ENCODE assay signal across 8 cellular contexts in genomic region chr17:63740464-63741181, GRCh38. TPM values are rescaled to one million over a fixed set of nuclear protein-coding genes. Genes with fewer than 3 reads are reported as not detected.
DNase-seq lines count a peak whose midpoint lies in the region; ATAC-seq and TF ChIP-seq lines count a peak whose summit lies in the region.

No MANE protein-coding gene starts in this region.

- WGBS in prostate gland: 25% methylated on average over 12 of the region's 12 CpGs

- TF ChIP-seq CTCF in CD8-positive, alpha-beta T cell (IDR thresholded peaks at IDR 0.05): no peak
- no peak for TF ChIP-seq CTCF in HCT116 (IDR thresholded peaks at IDR 0.05 in 2 of 3, conservative IDR thresholded peaks at IDR 0.05 in 1 of 3; ENCODE audit: borderline replicate concordance in 1 of 3, insufficient read depth in 1 of 3, low read depth in 2 of 3, low read length in 2 of 3)
- TF ChIP-seq CTCF in activated B cell treated with CpG ODN at 0.5 μM for 24 hours (IDR thresholded peaks at IDR 0.05): no peak
- TF ChIP-seq CTCF in prostate gland (IDR thresholded peaks at IDR 0.05): no peak

- CTCF ChIA-PET in CD8-positive, alpha-beta T cell (lab: Charles Lee): interaction anchor here (0.8 kb wide), 1 partner anchor 97 kb away, joined by 3 read pairs; no protein-coding TSS in a partner anchor
- CTCF ChIA-PET in HCT116 (lab: Charles Lee): interaction anchor here (0.6 to 1.6 kb wide), 3 partner anchors 11 to 312 kb away, joined by 3 read pairs; no protein-coding TSS in a partner anchor
- CTCF ChIA-PET in activated B cell treated with CpG ODN at 0.5 μM for 24 hours (lab: Charles Lee): no interaction called here

- H3K9me3 Mint-ChIP-seq in CD8-positive, alpha-beta T cell: no peaks in the 10 kb centered on the region
- no peaks in the 10 kb centered on the region for H3K9me3 Mint-ChIP-seq in activated B cell treated with CpG ODN at 0.5 μM for 24 hours

- H3K79me2 ChIP-seq in HCT116 (ENCODE audit: insufficient read depth, low read length): peaks cover 18% of the 10 kb centered on the region

- H3K9me3 ChIP-seq in CD8-positive, alpha-beta T cell (ENCODE audit: low read length): no peaks in the 10 kb centered on the region
- H3K9me3 ChIP-seq in HCT116 (ENCODE audit: control insufficient read depth in 1 of 2, insufficient read depth in 1 of 2, low read depth in 1 of 2, low read length in 2 of 2) (no peaks in the 10 kb centered on the region), prostate gland (no peaks in the 10 kb centered on the region)

- no peaks in the 10 kb centered on the region for H3K27me3 ChIP-seq in CD8-positive, alpha-beta T cell (ENCODE audit: insufficient read depth, low read length)
- no peaks in the 10 kb centered on the region for H3K27me3 ChIP-seq in HCT116 (ENCODE audit: insufficient read depth, low read length)
- H3K27me3 ChIP-seq in prostate gland (replicated peaks; ENCODE audit: insufficient read depth): no peaks in the 10 kb centered on the region

- peak overlapping the region; percentile 81 for H3K27ac ChIP-seq in CD8-positive, alpha-beta T cell (ENCODE audit: low read depth, low read length)
- H3K27ac ChIP-seq in HCT116 (ENCODE audit: low read depth, low read length) (peak overlapping the region; percentile 89), prostate gland (peak overlapping the region; percentile 99)

- peaks cover 27% of the 10 kb centered on the region for H3K4me1 Mint-ChIP-seq in CD8-positive, alpha-beta T cell (ENCODE audit: low read depth)
- peaks cover 28% of the 10 kb centered on the region for H3K4me1 Mint-ChIP-seq in activated B cell treated with CpG ODN at 0.5 μM for 24 hours

- no peaks in the 10 kb centered on the region; the same call in 1 of the 2 replicates for H4K20me1 ChIP-seq in HCT116 (ENCODE audit: insufficient read depth)

- peak overlapping the region; percentile 88 for H3K9ac ChIP-seq in HCT116 (ENCODE audit: low read length)

- BruUV-seq in HCT116 (replicated peaks; lab: Mats Ljungman, UMichigan): TSS peak; percentile 59

- H3K4me2 ChIP-seq in HCT116 (ENCODE audit: low read length): peak overlapping the region; percentile 89

- no peaks in the 10 kb centered on the region for H3K27me3 Mint-ChIP-seq in CD8-positive, alpha-beta T cell (ENCODE audit: low read depth)
- no peaks in the 10 kb centered on the region for H3K27me3 Mint-ChIP-seq in activated B cell treated with CpG ODN at 0.5 μM for 24 hours

- POLR2A ChIA-PET in CD8-positive, alpha-beta T cell (lab: Charles Lee): interaction anchor here (1.2 to 3.5 kb wide), 7 partner anchors 10 to 90 kb away, joined by 3 to 22 read pairs (median 10); partner anchors contain the start of genes CCDC47 and DDX42
- POLR2A ChIA-PET in HCT116 (lab: Charles Lee) (interaction anchor here (1.5 kb wide), 1 partner anchor 33 kb away, joined by 5 read pairs; the partner anchor contains the start of genes CCDC47 and DDX42), activated B cell treated with CpG ODN at 0.5 μM for 24 hours (lab: Charles Lee) (interaction anchor here (0.6 to 5.6 kb wide), 11 partner anchors 11 to 119 kb away, joined by 3 to 295 read pairs (median 4); partner anchors contain the start of genes CCDC47, DDX42, LIMD2 and MAP3K3)

- no peak for ATAC-seq in CD8-positive, alpha-beta T cell
- ATAC-seq in HCT116 (no peak), activated B cell treated with CpG ODN at 0.5 μM for 24 hours (ENCODE audit: low read depth) (no peak)
- ATAC-seq in activated CD4-positive, CD25-positive, alpha-beta regulatory T cell treated with anti-CD3 and anti-CD28 coated beads, Interleukin-2, amount 50 U/mL, for 24 hours: no peak

- H3K4me1 ChIP-seq in CD8-positive, alpha-beta T cell (ENCODE audit: insufficient read depth, low read length): peaks cover 14% of the 10 kb centered on the region
- H3K4me1 ChIP-seq in HCT116 (ENCODE audit: control insufficient read depth in 1 of 2, insufficient read depth in 2 of 2, low read length in 2 of 2) (peaks cover 6 to 23% of the 10 kb centered on the region in 2 experiments; a peak in 3 of 4 replicates), prostate gland (replicated peaks) (no peaks in the 10 kb centered on the region)

- H3K36me3 ChIP-seq in CD8-positive, alpha-beta T cell (ENCODE audit: insufficient read depth, low read length): no peaks in the 10 kb centered on the region
- H3K36me3 ChIP-seq in HCT116 (ENCODE audit: control insufficient read depth in 1 of 2, insufficient read depth in 2 of 2, low read length in 2 of 2) (peaks cover 2 to 5% of the 10 kb centered on the region in 2 experiments; a peak in 3 of 4 replicates), prostate gland (no peaks in the 10 kb centered on the region)

- H3K36me3 Mint-ChIP-seq in CD8-positive, alpha-beta T cell: peaks cover 14% of the 10 kb centered on the region
- peaks cover 17% of the 10 kb centered on the region for H3K36me3 Mint-ChIP-seq in activated B cell treated with CpG ODN at 0.5 μM for 24 hours (ENCODE audit: low read depth)

- H3K4me3 ChIP-seq in CD8-positive, alpha-beta T cell (ENCODE audit: low read depth, low read length): peak overlapping the region; percentile 58
- H3K4me3 ChIP-seq in HCT116 (replicated peaks in 1 of 2; ENCODE audit: low read depth in 1 of 2, low read length in 2 of 2) (peak overlapping the region; percentile 87 to 97), prostate gland (peak overlapping the region; percentile 77 to 89)

- TF ChIP-seq RAD21 in HCT116 (IDR thresholded peaks at IDR 0.05; ENCODE audit: low read depth): no peak

- no peak for DNase-seq in CD8-positive, alpha-beta T cell
- DNase-seq in HCT116 (ENCODE audit: low read depth, low spot score) (no peak), activated B cell treated with CpG ODN at 0.5 μM for 24 hours (no peak), germinal center (ENCODE audit: low spot score) (peak; percentile 4), prostate gland (ENCODE audit: low spot score) (peak; percentile 27), NCI-H524 treated with DMSO at 0.1 percent for 48 hours (lab: John Stamatoyannopoulos, UW) (no peak), NCI-H226 (no peak)

- TF ChIP-seq POLR2A in HCT116 (IDR thresholded peaks at IDR 0.05; ENCODE audit: borderline replicate concordance, extremely low read depth, insufficient read depth, insufficient read length) (no peak), prostate gland (IDR thresholded peaks at IDR 0.05) (no peak)

- no peak overlapping the region for H2AFZ ChIP-seq in HCT116 (ENCODE audit: low read depth, low read length, poor library complexity, severe bottlenecking)

- H3K4me3 Mint-ChIP-seq in CD8-positive, alpha-beta T cell: peak overlapping the region; percentile 88
- peak overlapping the region; percentile 86 for H3K4me3 Mint-ChIP-seq in activated B cell treated with CpG ODN at 0.5 μM for 24 hours

- no peaks in the 10 kb centered on the region for H3K9me2 ChIP-seq in HCT116 (ENCODE audit: insufficient read depth)

- RAD21 ChIA-PET in HCT116 (lab: Charles Lee; ENCODE audit: low non-redundant PET in 1 of 2, low total read pairs in 2 of 2, uncharacterized antibody in 2 of 2, unreplicated experiment in 2 of 2): no interaction called here

- peak overlapping the region; percentile 94 for H3K27ac Mint-ChIP-seq in CD8-positive, alpha-beta T cell
- H3K27ac Mint-ChIP-seq in activated B cell treated with CpG ODN at 0.5 μM for 24 hours: peak overlapping the region; percentile 96

- intact Hi-C loops in CD8-positive, alpha-beta T cell (cut with DNase I, micrococcal nuclease): loop anchor here (1.0 kb wide), 7 partner anchors 33 to 190 kb away; partner anchors contain the start of genes CCDC47 (in 2 of the 2), FTSJ3 (in 2 of the 2), PSMC5 (in 2 of the 2) and DCAF7 (in 1 of the 2)
- intact Hi-C loops in HCT116 (cut with micrococcal nuclease): loop anchor here (1.0 kb wide), 1 partner anchor 33 kb away; the partner anchor contains the start of gene CCDC47
- intact Hi-C loops in activated B cell treated with CpG ODN at 0.5 μM for 24 hours (cut with micrococcal nuclease): loop anchor here (1.0 to 5.0 kb wide), 5 partner anchors 33 to 522 kb away; partner anchors contain the start of genes CCDC47, DCAF7, ERN1 and MAP3K3
- intact Hi-C loops in prostate gland (cut with DNase I): no loop called here

TF ChIP-seq in HCT116, 20 proteins besides CTCF, POLR2A, EP300 and RAD21 (continues in another document):
- TF ChIP-seq ZNF274 (IDR thresholded peaks at IDR 0.05; ENCODE audit: low read depth, low read length) (no peak), CBX3 (IDR thresholded peaks at IDR 0.05; ENCODE audit: low read depth) (no peak), JUND (IDR thresholded peaks at IDR 0.05) (no peak), CEBPB (IDR thresholded peaks at IDR 0.05; ENCODE audit: low read depth) (no peak), SIN3A (IDR thresholded peaks at IDR 0.05; ENCODE audit: low read depth) (no peak)
- TF ChIP-seq, protein P1, sequence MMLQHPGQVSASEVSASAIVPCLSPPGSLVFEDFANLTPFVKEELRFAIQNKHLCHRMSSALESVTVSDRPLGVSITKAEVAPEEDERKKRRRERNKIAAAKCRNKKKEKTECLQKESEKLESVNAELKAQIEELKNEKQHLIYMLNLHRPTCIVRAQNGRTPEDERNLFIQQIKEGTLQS (IDR thresholded peaks at IDR 0.05): no peak

RNA-seq across cellular contexts. Expression of gene STRADA, which starts 1.0 kb away (rescaled TPM):
- 10 to 100 TPM; 54.7 to 63.6 TPM for total RNA-seq in CD8-positive, alpha-beta T cell
- 38.0 TPM for total RNA-seq in HCT116 (2021; ENCODE audit: unreplicated experiment)
- polyA plus RNA-seq in HCT116 (2012): 31.2 and 32.8 TPM in 2 replicates
- 72.5 and 80.2 TPM in 2 replicates for total RNA-seq in activated B cell treated with CpG ODN at 0.5 μM for 24 hours
- total RNA-seq in prostate gland: 10 to 100 TPM; 15.7 to 37.1 TPM

RNA-seq across cellular contexts. Expression of gene CCDC47, which starts 32.8 kb away (rescaled TPM):
- 10 to 100 TPM; 33.1 to 34.6 TPM for total RNA-seq in CD8-positive, alpha-beta T cell
- total RNA-seq in HCT116 (2021; ENCODE audit: unreplicated experiment): 117 TPM
- polyA plus RNA-seq in HCT116 (2012): 92.3 and 108 TPM in 2 replicates
- total RNA-seq in activated B cell treated with CpG ODN at 0.5 μM for 24 hours: 41.4 and 47.6 TPM in 2 replicates
- total RNA-seq in prostate gland: 10 to 100 TPM; 50.3 to 90.8 TPM

RNA-seq across cellular contexts. Expression of gene DDX42, which starts 33.3 kb away (rescaled TPM):
- total RNA-seq in CD8-positive, alpha-beta T cell: 10 to 100 TPM; 71.5 to 74.1 TPM
- total RNA-seq in HCT116 (2021; ENCODE audit: unreplicated experiment) (174 TPM), activated B cell treated with CpG ODN at 0.5 μM for 24 hours (132 and 160 TPM in 2 replicates), prostate gland (100 to 1,000 TPM in 1 of 2 donors, 10 to 100 TPM in 1; 71.0 to 105 TPM)
- polyA plus RNA-seq in HCT116 (2012): 87.7 and 103 TPM in 2 replicates

RNA-seq across cellular contexts. Expression of gene LIMD2, which starts 40.7 kb away (rescaled TPM):
- total RNA-seq in CD8-positive, alpha-beta T cell: 100 to 1,000 TPM; 828 to 849 TPM
- 8.4 TPM for total RNA-seq in HCT116 (2021; ENCODE audit: unreplicated experiment)
- 6.0 and 7.0 TPM in 2 replicates for polyA plus RNA-seq in HCT116 (2012)
- total RNA-seq in activated B cell treated with CpG ODN at 0.5 μM for 24 hours: 404 and 421 TPM in 2 replicates
- 10 to 100 TPM; 29.9 to 51.9 TPM for total RNA-seq in prostate gland

Comparison
In these comparisons a context has a peak if more than half of its experiments do, and no peak if none do; other contexts are left out.
1. DNase-seq: peak in germinal center (single experiment) and prostate gland (single experiment); none in CD8-positive, alpha-beta T cell (0 of 7), HCT116 (single experiment), activated B cell treated with CpG ODN at 0.5 μM for 24 hours (single experiment), NCI-H524 treated with DMSO at 0.1 percent for 48 hours (single experiment) and NCI-H226 (single experiment).
2. Peak in every context shown above with its lines, with median percentiles within 50 percentile points of each other: H3K27ac ChIP-seq and H3K4me3 ChIP-seq.